8 cellular contexts compared by ENCODE assay signal in the genomic region with DNA sequence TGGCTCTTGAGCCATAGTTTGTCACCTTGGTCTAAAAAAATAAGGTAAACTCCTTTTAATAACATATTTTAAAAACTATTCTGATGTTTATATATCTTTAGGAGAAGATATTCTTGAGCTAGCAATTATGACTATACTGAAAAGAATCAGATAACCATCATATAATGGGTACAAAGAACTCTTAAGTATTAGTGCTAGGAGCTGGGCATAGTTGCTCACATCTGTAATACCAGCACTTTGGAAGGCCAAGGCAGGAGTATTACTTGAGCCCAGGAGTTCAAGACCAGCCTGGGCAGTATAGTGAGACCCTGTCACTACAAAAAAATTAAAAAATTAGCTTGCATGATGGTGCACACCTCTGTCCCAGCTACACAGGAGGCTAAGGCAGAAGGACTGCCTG. TPM values are rescaled to one million over a fixed set of nuclear protein-coding genes. Genes with fewer than 3 reads are reported as not detected.
"Had no signal": no experiment of that assay in that cellular context is flagged by ENCODE, and none has a peak within 500 bp of the region (broad histone marks: within the 10 kb centered on the region; RNA-seq: fewer than 3 reads in every experiment).

No MANE protein-coding gene starts in this region.

- H3K27ac Mint-ChIP-seq: IgD-negative memory B cell had no signal

- H3K27me3 Mint-ChIP-seq: IgD-negative memory B cell had no signal

- FAIRE-seq: HepG2, HTR-8/SVneo, K562 had no signal

- H3K4me3 ChIP-seq: K562 had no signal

- ATAC-seq: HepG2, K562 had no signal

- H3K4me1 Mint-ChIP-seq: IgD-negative memory B cell had no signal

- H3K27ac ChIP-seq: HL-60 had no signal

- H3K4me3 Mint-ChIP-seq: IgD-negative memory B cell had no signal

- DNase-seq: IMR-90, KBM-7 had no signal

RNA-seq across cellular contexts. Expression of a gene that starts 54.0 kb away (rescaled TPM):
- total RNA-seq: HepG2, HT1080, IMR-90, K562 had no signal
- polyA plus RNA-seq: HepG2, IgD-negative memory B cell had no signal
